In genomic region chr7:10727636-10728035, GRCh38 we compare ENCODE assay signal across 8 cellular contexts.
"Had no signal": no experiment of that assay in that cellular context is flagged by ENCODE, and none has a peak within 500 bp of the region (broad histone marks: within the 10 kb centered on the region; RNA-seq: fewer than 3 reads in every experiment).

No MANE protein-coding gene starts in this region.

- H3K27ac Mint-ChIP-seq: GM23338, H9, HFFc6 had no signal

- H3K4me3 Mint-ChIP-seq: GM23338, H9, HFFc6 had no signal

- ATAC-seq: GM23338, HCT116 had no signal

- DNase-seq: GM23248, GOT3, H7, H9, HCEC 1CT, HFFc6 had no signal

- H3K4me1 Mint-ChIP-seq: GM23338, H9 had no signal

- H3K9me3 Mint-ChIP-seq: GM23338, H9 had no signal
